8 cellular contexts compared by ENCODE assay signal in genomic region chr11:8810331-8811301, GRCh38.
DNase-seq lines count a peak whose midpoint lies in the region; ATAC-seq lines count a peak whose summit lies in the region.

No MANE protein-coding gene starts in this region.

- peak overlapping the region; percentile 77 for H2AFZ ChIP-seq in ACC112 (ENCODE audit: low read length, unreplicated experiment)

- DNase-seq in NCI-H82 (lab: John Stamatoyannopoulos, UW) (peak; percentile 84), cerebellar cortex (ENCODE audit: low spot score) (peak; percentile 91), iPS-NIHi11 (ENCODE audit: low spot score) (peak; percentile 89), retina (peak; percentile 97)
- no peak for DNase-seq in activated effector memory CD4-positive, alpha-beta T cell treated with anti-CD3 and anti-CD28 coated beads, Interleukin-2, amount 50 U/mL, for 16 hours

- H3K4me1 ChIP-seq in ACC112 (ENCODE audit: control insufficient read depth, insufficient read depth, low read length, unreplicated experiment), result peaks cover 61% of the 10 kb centered on the region

- H3K79me2 ChIP-seq in ACC112 (ENCODE audit: control insufficient read depth, insufficient read depth, low read length, unreplicated experiment), result peaks cover 41% of the 10 kb centered on the region

- peak; percentile 54 for ATAC-seq in GM19463 (IDR thresholded peaks at IDR 0.05; ENCODE audit: unreplicated experiment)
- ATAC-seq in GM18909 (IDR thresholded peaks at IDR 0.05; ENCODE audit: poor library complexity, unreplicated experiment), result no peak

- peak overlapping the region; percentile 76 for H3K27ac ChIP-seq in ACC112 (ENCODE audit: low read depth, low read length)

- no peaks in the 10 kb centered on the region for H3K36me3 ChIP-seq in ACC112 (ENCODE audit: insufficient read depth, low read length)

- H3K4me3 ChIP-seq in ACC112 (ENCODE audit: low read depth, low read length), result peak overlapping the region; percentile 89

- H3K27me3 ChIP-seq in ACC112 (ENCODE audit: insufficient read depth, low read length), result no peaks in the 10 kb centered on the region
